In genomic region chr7:125526958-125527357, GRCh38 we compare ENCODE assay signal across 26 cellular contexts.
DNase-seq lines count a peak whose midpoint lies in the region; ATAC-seq, FAIRE-seq and TF ChIP-seq lines count a peak whose summit lies in the region.
"Had no signal": no experiment of that assay in that cellular context is flagged by ENCODE, and none has a peak within 500 bp of the region (broad histone marks: within the 10 kb centered on the region; RNA-seq: fewer than 3 reads in every experiment).

No MANE protein-coding gene starts in this region.

- no peak for TF ChIP-seq CTCF in OCI-LY3 (IDR thresholded peaks at IDR 0.05; ENCODE audit: low read depth, low read length)
- TF ChIP-seq CTCF in GM12878 (IDR thresholded peaks at IDR 0.05 in 2 of 3, conservative IDR thresholded peaks at IDR 0.05 in 1 of 3; ENCODE audit: control insufficient read depth in 2 of 3, extremely low read depth in 1 of 3, insufficient read depth in 1 of 3, low read depth in 3 of 3, low read length in 3 of 3): no peak

- POLR2A ChIA-PET in GM12878 (lab: Charles Lee): no interaction called here

- H2AFZ ChIP-seq in OCI-LY3 (ENCODE audit: low read depth, low read length) (no peak overlapping the region), GM12878 (ENCODE audit: control insufficient read depth, low read depth, low read length) (no peak overlapping the region)

- no peak for TF ChIP-seq RAD21 in GM12878 (IDR thresholded peaks at IDR 0.05; ENCODE audit: insufficient read depth, low read depth, low read length)

- H3K4me1 ChIP-seq in OCI-LY3 (ENCODE audit: low read length) (peaks cover 8% of the 10 kb centered on the region), GM12878 (ENCODE audit: control insufficient read depth, insufficient read depth, low read length) (no peaks in the 10 kb centered on the region)
- H3K4me1 ChIP-seq: BE2C, BLaER1 had no signal

- H3K27me3 ChIP-seq in OCI-LY3 (ENCODE audit: low read depth, low read length) (no peaks in the 10 kb centered on the region), GM12878 (replicated peaks in 1 of 2; ENCODE audit: control insufficient read depth in 2 of 2, insufficient read depth in 2 of 2, low read length in 1 of 2) (no peaks in the 10 kb centered on the region)
- H3K27me3 ChIP-seq: BE2C, BLaER1 had no signal

- ATAC-seq in GM18868 (IDR thresholded peaks at IDR 0.05; ENCODE audit: unreplicated experiment) (peak; percentile 45), GM12878 (peak; percentile 41; the same call in 1 of the 3 replicates), HG03521 (IDR thresholded peaks at IDR 0.05; ENCODE audit: unreplicated experiment) (no peak), GM19455 (IDR thresholded peaks at IDR 0.05; ENCODE audit: unreplicated experiment) (no peak), GM18870 (IDR thresholded peaks at IDR 0.05; ENCODE audit: unreplicated experiment) (no peak)

- in situ Hi-C loops in GM12878 (cut with MboI): no loop called here

- DNase-seq in GM12878 (ENCODE audit: low read depth, low spot score) (no peak), erythroblast (lab: John Stamatoyannopoulos, UW) (no peak)
- DNase-seq: ACHN; BE2C; C1 segment of cervical spinal cord; CD4-positive, alpha-beta memory T cell; CD4-positive, CD25-positive, alpha-beta regulatory T cell; CD8-positive, alpha-beta memory T cell; COR-L47; DMS 273 treated with DMSO at 0.1 percent for 48 hours; DMS153; DMS53; DMS79; DND-41; EL; GDM1 had no signal

- no peak overlapping the region for H3K27ac ChIP-seq in OCI-LY3 (ENCODE audit: low read length)
- H3K27ac ChIP-seq in GM12878 (ENCODE audit: control insufficient read depth, insufficient read depth): no peak overlapping the region
- H3K27ac ChIP-seq: 22Rv1, BLaER1 had no signal

- WGBS in GM12878 (ENCODE audit: insufficient coverage, insufficient replicate concordance, low lambda C conversion rate, missing lambda C conversion rate): 32% methylated on average over 5 of the region's 5 CpGs

- H4K20me1 ChIP-seq in OCI-LY3 (ENCODE audit: insufficient read depth, low read length) (no peaks in the 10 kb centered on the region), GM12878 (ENCODE audit: control insufficient read depth, insufficient read depth) (no peaks in the 10 kb centered on the region)
- H4K20me1 ChIP-seq: BLaER1 had no signal

- H3K9me3 ChIP-seq in OCI-LY3 (ENCODE audit: insufficient read depth, low read length) (no peaks in the 10 kb centered on the region), GM12878 (replicated peaks; ENCODE audit: control insufficient read depth, insufficient read depth, low read length) (no peaks in the 10 kb centered on the region)
- H3K9me3 ChIP-seq: BE2C, BLaER1 had no signal

- CTCF ChIA-PET in GM12878 (lab: Yijun Ruan, JAX): no interaction called here

- no TSS peak for BruUV-seq in GM12878 (replicated peaks; lab: Mats Ljungman, UMichigan)

- SMC1A ChIA-PET in GM12878 (lab: Charles Lee; ENCODE audit: uncharacterized antibody, unreplicated experiment): interaction anchor here (0.9 kb wide), 1 partner anchor 23 kb away, joined by 3 read pairs; no protein-coding TSS in a partner anchor

- RAD21 ChIA-PET in GM12878 (lab: Charles Lee; ENCODE audit: unreplicated experiment): no interaction called here

- H3K79me2 ChIP-seq in OCI-LY3 (ENCODE audit: low read length) (no peaks in the 10 kb centered on the region), GM12878 (ENCODE audit: control insufficient read depth, insufficient read depth, low read length) (no peaks in the 10 kb centered on the region)

- no peaks in the 10 kb centered on the region for H3K36me3 ChIP-seq in OCI-LY3 (replicated peaks; ENCODE audit: low read depth, low read length)
- no peaks in the 10 kb centered on the region for H3K36me3 ChIP-seq in GM12878 (ENCODE audit: control insufficient read depth in 2 of 2, insufficient read depth in 2 of 2, low read length in 1 of 2)
- H3K36me3 ChIP-seq: BE2C, BLaER1 had no signal

- intact Hi-C loops in GM12878 (cut with micrococcal nuclease; ENCODE audit: unreplicated experiment): no loop called here

- FAIRE-seq in A204.1 (lab: Jason Lieb, UNC) (peak; percentile 77), GM12878 (lab: Jason Lieb, UNC) (no peak)
- FAIRE-seq: GM12892, GM18507 had no signal

- TF ChIP-seq EP300 in GM12878 (IDR thresholded peaks at IDR 0.05; ENCODE audit: borderline replicate concordance in 1 of 2, control insufficient read depth in 1 of 2, low read depth in 2 of 2, low read length in 2 of 2): no peak

- H3K9ac ChIP-seq in OCI-LY3 (ENCODE audit: low read length) (no peak overlapping the region), GM12878 (ENCODE audit: control insufficient read depth, insufficient read depth, low read length) (no peak overlapping the region)
- H3K9ac ChIP-seq: BLaER1 had no signal

- H3K4me2 ChIP-seq in OCI-LY3 (ENCODE audit: low read length) (peak overlapping the region; percentile 41), GM12878 (ENCODE audit: control insufficient read depth, insufficient read depth) (no peak overlapping the region)
- H3K4me2 ChIP-seq: BLaER1 had no signal

- TF ChIP-seq POLR2A in GM12878 (IDR thresholded peaks at IDR 0.05; ENCODE audit: low read depth, low read length): no peak
- TF ChIP-seq POLR2A in erythroblast (IDR thresholded peaks at IDR 0.05; ENCODE audit: low read length): no peak

- H3K4me3 ChIP-seq in OCI-LY3 (ENCODE audit: low read length): peak overlapping the region; percentile 31; the same call in 1 of the 2 replicates
- no peak overlapping the region for H3K4me3 ChIP-seq in GM12878
- H3K4me3 ChIP-seq: BLaER1 had no signal

TF ChIP-seq in GM12878, 131 proteins besides CTCF, POLR2A, EP300 and RAD21:
- TF ChIP-seq RUNX3 (IDR thresholded peaks at IDR 0.05; ENCODE audit: low read length): no peak
- peak; percentile 64; the same call in 1 of the 2 replicates for TF ChIP-seq SPI1 (IDR thresholded peaks at IDR 0.05; ENCODE audit: borderline replicate concordance, insufficient read depth, low read depth, low read length)

Comparison
In these comparisons a context has a peak if more than half of its experiments do, and no peak if none do; other contexts are left out.
1. ATAC-seq: peak in GM18868 (single experiment) and GM12878 (single experiment); none in HG03521 (single experiment), GM19455 (single experiment) and GM18870 (single experiment).